1 cellular context compared by ENCODE assay signal in genomic region chr1:177255411-177255810, GRCh38.
TF ChIP-seq lines count a peak whose summit lies in the region.

No MANE protein-coding gene starts in this region.

TF ChIP-seq in HEK293, 187 proteins besides CTCF, POLR2A, EP300 and RAD21 (continued from another document):
- TF ChIP-seq PRDM1 (tag by site-specific recombination; IDR thresholded peaks at IDR 0.05) (peak; percentile 86), WT1 (tag by site-specific recombination; IDR thresholded peaks at IDR 0.05) (no peak), ZNF776 (tag by site-specific recombination; IDR thresholded peaks at IDR 0.05; ENCODE audit: borderline replicate concordance) (no peak), ZNF791 (tag by site-specific recombination; IDR thresholded peaks at IDR 0.05) (no peak), ZNF394 (tag by site-specific recombination; IDR thresholded peaks at IDR 0.05; ENCODE audit: borderline replicate concordance) (peak; percentile 58; the same call in 1 of the 2 replicates), HOXA7 (CRISPR knock-in tag; IDR thresholded peaks at IDR 0.05; ENCODE audit: borderline replicate concordance) (no peak), IKZF3 (tag by site-specific recombination; IDR thresholded peaks at IDR 0.05) (peak; percentile 10; the same call in 1 of the 2 replicates), ZNF837 (tag by site-specific recombination; IDR thresholded peaks at IDR 0.05) (no peak), ZNF23 (tag by site-specific recombination; IDR thresholded peaks at IDR 0.05; ENCODE audit: borderline replicate concordance) (no peak), ZNF830 (tag by site-specific recombination; IDR thresholded peaks at IDR 0.05; ENCODE audit: low read depth) (no peak), ZNF473 (tag by site-specific recombination; IDR thresholded peaks at IDR 0.05) (no peak), ZSCAN30 (tag by site-specific recombination; IDR thresholded peaks at IDR 0.05) (no peak), ZSCAN18 (tag by site-specific recombination; IDR thresholded peaks at IDR 0.05) (no peak), GLIS2 (tag by site-specific recombination; IDR thresholded peaks at IDR 0.05) (peak; percentile 44; the same call in 1 of the 2 replicates), ZNF664 (tag by site-specific recombination; IDR thresholded peaks at IDR 0.05) (no peak), ZNF561 (tag by site-specific recombination; IDR thresholded peaks at IDR 0.05; ENCODE audit: borderline replicate concordance) (peak; percentile 47; the same call in 1 of the 2 replicates), ZNF121 (tag by site-specific recombination; IDR thresholded peaks at IDR 0.05) (no peak), ZNF146 (tag by site-specific recombination; IDR thresholded peaks at IDR 0.05) (peak; percentile 54), ZFHX2 (tag by site-specific recombination; conservative IDR thresholded peaks at IDR 0.05) (no peak), ZNF292 (tag by site-specific recombination; IDR thresholded peaks at IDR 0.05; ENCODE audit: borderline replicate concordance, low read depth) (no peak), SETDB1 (IDR thresholded peaks at IDR 0.05; ENCODE audit: insufficient read length, low read length) (no peak), AEBP2 (tag by site-specific recombination; IDR thresholded peaks at IDR 0.05; ENCODE audit: borderline replicate concordance) (no peak), ZNF529 (tag by site-specific recombination; IDR thresholded peaks at IDR 0.05; ENCODE audit: insufficient replicate concordance) (no peak), BCL6B (tag by site-specific recombination; IDR thresholded peaks at IDR 0.05) (no peak), ZNF133 (tag by site-specific recombination; IDR thresholded peaks at IDR 0.05) (no peak), ZNF140 (tag by site-specific recombination; IDR thresholded peaks at IDR 0.05) (no peak), ZNF785 (tag by site-specific recombination; IDR thresholded peaks at IDR 0.05) (no peak), MZF1 (tag by site-specific recombination; IDR thresholded peaks at IDR 0.05; ENCODE audit: borderline replicate concordance) (peak; percentile 89; the same call in 1 of the 2 replicates), ZNF19 (tag by site-specific recombination; IDR thresholded peaks at IDR 0.05; ENCODE audit: low read depth) (no peak)
- TF ChIP-seq, protein P1, sequence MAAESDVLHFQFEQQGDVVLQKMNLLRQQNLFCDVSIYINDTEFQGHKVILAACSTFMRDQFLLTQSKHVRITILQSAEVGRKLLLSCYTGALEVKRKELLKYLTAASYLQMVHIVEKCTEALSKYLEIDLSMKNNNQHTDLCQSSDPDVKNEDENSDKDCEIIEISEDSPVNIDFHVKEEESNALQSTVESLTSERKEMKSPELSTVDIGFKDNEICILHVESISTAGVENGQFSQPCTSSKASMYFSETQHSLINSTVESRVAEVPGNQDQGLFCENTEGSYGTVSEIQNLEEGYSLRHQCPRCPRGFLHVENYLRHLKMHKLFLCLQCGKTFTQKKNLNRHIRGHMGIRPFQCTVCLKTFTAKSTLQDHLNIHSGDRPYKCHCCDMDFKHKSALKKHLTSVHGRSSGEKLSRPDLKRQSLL (tag by site-specific recombination; IDR thresholded peaks at IDR 0.05), result no peak
- TF ChIP-seq, protein P2, sequence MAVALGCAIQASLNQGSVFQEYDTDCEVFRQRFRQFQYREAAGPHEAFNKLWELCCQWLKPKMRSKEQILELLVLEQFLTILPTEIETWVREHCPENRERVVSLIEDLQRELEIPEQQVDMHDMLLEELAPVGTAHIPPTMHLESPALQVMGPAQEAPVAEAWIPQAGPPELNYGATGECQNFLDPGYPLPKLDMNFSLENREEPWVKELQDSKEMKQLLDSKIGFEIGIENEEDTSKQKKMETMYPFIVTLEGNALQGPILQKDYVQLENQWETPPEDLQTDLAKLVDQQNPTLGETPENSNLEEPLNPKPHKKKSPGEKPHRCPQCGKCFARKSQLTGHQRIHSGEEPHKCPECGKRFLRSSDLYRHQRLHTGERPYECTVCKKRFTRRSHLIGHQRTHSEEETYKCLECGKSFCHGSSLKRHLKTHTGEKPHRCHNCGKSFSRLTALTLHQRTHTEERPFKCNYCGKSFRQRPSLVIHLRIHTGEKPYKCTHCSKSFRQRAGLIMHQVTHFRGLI (tag by site-specific recombination; IDR thresholded peaks at IDR 0.05), result no peak; the same call in 1 of the 2 replicates
- TF ChIP-seq, protein P3, sequence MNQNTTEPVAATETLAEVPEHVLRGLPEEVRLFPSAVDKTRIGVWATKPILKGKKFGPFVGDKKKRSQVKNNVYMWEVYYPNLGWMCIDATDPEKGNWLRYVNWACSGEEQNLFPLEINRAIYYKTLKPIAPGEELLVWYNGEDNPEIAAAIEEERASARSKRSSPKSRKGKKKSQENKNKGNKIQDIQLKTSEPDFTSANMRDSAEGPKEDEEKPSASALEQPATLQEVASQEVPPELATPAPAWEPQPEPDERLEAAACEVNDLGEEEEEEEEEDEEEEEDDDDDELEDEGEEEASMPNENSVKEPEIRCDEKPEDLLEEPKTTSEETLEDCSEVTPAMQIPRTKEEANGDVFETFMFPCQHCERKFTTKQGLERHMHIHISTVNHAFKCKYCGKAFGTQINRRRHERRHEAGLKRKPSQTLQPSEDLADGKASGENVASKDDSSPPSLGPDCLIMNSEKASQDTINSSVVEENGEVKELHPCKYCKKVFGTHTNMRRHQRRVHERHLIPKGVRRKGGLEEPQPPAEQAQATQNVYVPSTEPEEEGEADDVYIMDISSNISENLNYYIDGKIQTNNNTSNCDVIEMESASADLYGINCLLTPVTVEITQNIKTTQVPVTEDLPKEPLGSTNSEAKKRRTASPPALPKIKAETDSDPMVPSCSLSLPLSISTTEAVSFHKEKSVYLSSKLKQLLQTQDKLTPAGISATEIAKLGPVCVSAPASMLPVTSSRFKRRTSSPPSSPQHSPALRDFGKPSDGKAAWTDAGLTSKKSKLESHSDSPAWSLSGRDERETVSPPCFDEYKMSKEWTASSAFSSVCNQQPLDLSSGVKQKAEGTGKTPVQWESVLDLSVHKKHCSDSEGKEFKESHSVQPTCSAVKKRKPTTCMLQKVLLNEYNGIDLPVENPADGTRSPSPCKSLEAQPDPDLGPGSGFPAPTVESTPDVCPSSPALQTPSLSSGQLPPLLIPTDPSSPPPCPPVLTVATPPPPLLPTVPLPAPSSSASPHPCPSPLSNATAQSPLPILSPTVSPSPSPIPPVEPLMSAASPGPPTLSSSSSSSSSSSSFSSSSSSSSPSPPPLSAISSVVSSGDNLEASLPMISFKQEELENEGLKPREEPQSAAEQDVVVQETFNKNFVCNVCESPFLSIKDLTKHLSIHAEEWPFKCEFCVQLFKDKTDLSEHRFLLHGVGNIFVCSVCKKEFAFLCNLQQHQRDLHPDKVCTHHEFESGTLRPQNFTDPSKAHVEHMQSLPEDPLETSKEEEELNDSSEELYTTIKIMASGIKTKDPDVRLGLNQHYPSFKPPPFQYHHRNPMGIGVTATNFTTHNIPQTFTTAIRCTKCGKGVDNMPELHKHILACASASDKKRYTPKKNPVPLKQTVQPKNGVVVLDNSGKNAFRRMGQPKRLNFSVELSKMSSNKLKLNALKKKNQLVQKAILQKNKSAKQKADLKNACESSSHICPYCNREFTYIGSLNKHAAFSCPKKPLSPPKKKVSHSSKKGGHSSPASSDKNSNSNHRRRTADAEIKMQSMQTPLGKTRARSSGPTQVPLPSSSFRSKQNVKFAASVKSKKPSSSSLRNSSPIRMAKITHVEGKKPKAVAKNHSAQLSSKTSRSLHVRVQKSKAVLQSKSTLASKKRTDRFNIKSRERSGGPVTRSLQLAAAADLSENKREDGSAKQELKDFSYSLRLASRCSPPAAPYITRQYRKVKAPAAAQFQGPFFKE (tag by site-specific recombination; IDR thresholded peaks at IDR 0.05; ENCODE audit: borderline replicate concordance), result no peak
- TF ChIP-seq, protein P4, sequence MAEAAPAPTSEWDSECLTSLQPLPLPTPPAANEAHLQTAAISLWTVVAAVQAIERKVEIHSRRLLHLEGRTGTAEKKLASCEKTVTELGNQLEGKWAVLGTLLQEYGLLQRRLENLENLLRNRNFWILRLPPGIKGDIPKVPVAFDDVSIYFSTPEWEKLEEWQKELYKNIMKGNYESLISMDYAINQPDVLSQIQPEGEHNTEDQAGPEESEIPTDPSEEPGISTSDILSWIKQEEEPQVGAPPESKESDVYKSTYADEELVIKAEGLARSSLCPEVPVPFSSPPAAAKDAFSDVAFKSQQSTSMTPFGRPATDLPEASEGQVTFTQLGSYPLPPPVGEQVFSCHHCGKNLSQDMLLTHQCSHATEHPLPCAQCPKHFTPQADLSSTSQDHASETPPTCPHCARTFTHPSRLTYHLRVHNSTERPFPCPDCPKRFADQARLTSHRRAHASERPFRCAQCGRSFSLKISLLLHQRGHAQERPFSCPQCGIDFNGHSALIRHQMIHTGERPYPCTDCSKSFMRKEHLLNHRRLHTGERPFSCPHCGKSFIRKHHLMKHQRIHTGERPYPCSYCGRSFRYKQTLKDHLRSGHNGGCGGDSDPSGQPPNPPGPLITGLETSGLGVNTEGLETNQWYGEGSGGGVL (tag by site-specific recombination; IDR thresholded peaks at IDR 0.05), result peak; percentile 51; the same call in 1 of the 2 replicates
